38 cellular contexts compared by ENCODE assay signal in the genomic region with DNA sequence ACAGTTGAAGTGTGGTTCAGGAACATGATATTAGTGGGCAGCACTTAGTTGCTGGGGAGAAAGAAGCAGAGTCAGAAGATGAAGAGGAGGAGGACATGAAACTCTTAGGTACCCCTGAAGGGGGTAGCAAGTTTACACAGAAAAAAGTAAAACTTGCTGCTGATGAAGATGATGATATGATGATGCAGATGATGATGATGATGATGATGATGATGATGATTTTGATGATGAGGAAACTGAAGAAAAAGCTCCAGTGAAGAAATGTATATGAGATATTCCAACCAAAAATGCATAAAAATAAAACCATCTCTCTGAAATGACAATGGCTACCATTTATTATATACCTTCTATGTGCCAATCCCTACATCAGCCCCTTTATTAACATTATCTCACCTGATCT. TPM values are rescaled to one million over a fixed set of nuclear protein-coding genes. Genes with fewer than 3 reads are reported as not detected.
"Had no signal": no experiment of that assay in that cellular context is flagged by ENCODE, and none has a peak within 500 bp of the region (broad histone marks: within the 10 kb centered on the region; RNA-seq: fewer than 3 reads in every experiment).

No MANE protein-coding gene starts in this region.

- H3K4me1 ChIP-seq: adrenal gland, ascending aorta, body of pancreas, breast epithelium had no signal

- H3K4me3 ChIP-seq: adrenal gland, ascending aorta, body of pancreas, breast epithelium, cardiac muscle cell had no signal

- ATAC-seq: activated naive CD4-positive, alpha-beta T cell treated with anti-CD3 and anti-CD28 coated beads, Interleukin-2, amount 50 U/mL, for 72 hours; activated naive CD8-positive, alpha-beta T cell treated with anti-CD3 and anti-CD28 coated beads, Interleukin-2, amount 50 U/mL, for 24 hours; activated T-cell treated with anti-CD3 and anti-CD28 coated beads, Interleukin-2, amount 50 U/mL, for 4 hours; activated T-cell treated with anti-CD3 and anti-CD28 coated beads, Interleukin-2, amount 50 U/mL, for 72 hours; activated T-helper 17 cell treated with anti-CD3 and anti-CD28 coated beads, Interleukin-2, amount 50 U/mL, for 72 hours; body of pancreas had no signal

- H3K27ac ChIP-seq: adrenal gland, ascending aorta, body of pancreas, brain microvascular endothelial cell, breast epithelium, cardiac muscle cell had no signal

- H3K27me3 ChIP-seq: adrenal gland, ascending aorta, body of pancreas, brain microvascular endothelial cell, breast epithelium, cardiac muscle cell had no signal

- DNase-seq: activated effector memory CD4-positive, alpha-beta T cell treated with anti-CD3 and anti-CD28 coated beads, Interleukin-2, amount 50 U/mL, for 16 hours; activated effector memory CD4-positive, alpha-beta T cell treated with Interleukin-2 at 50 U/mL for 16 hours; activated gamma-delta T cell; activated gamma-delta T cell treated with Interleukin-2 at 50 U/mL for 16 hours; activated naive CD4-positive, alpha-beta T cell; activated naive CD4-positive, alpha-beta T cell treated with anti-CD3 and anti-CD28 coated beads for 36 hours; activated naive CD4-positive, alpha-beta T cell treated with anti-CD3 and anti-CD28 coated beads, Interleukin-2, amount 10 ng/mL, durations not matched to agents 7 days and 5 days; activated naive CD4-positive, alpha-beta T cell treated with anti-CD3 and anti-CD28 coated beads, Interleukin-2, amount 50 U/mL, for 16 hours; activated naive CD4-positive, alpha-beta T cell treated with Interleukin-2 at 50 U/mL for 16 hours; activated naive CD8-positive, alpha-beta T cell treated with anti-CD3 and anti-CD28 coated beads for 36 hours; activated naive CD8-positive, alpha-beta T cell treated with anti-CD3 and anti-CD28 coated beads, Interleukin-2, amount 10 ng/mL, durations not matched to agents 7 days and 5 days; activated naive CD8-positive, alpha-beta T cell treated with anti-CD3 and anti-CD28 coated beads, Interleukin-2, amount 50 U/mL, for 24 hours; activated T-cell treated with anti-CD3 and anti-CD28 coated beads, Interleukin-2, amount 50 U/mL, for 24 hours; activated T-cell treated with anti-CD3 and anti-CD28 coated beads, Interleukin-2, amount 50 U/mL, for 4 hours; activated T-cell treated with anti-CD3 and anti-CD28 coated beads, Interleukin-2, amount 50 U/mL, for 48 hours; activated T-cell treated with anti-CD3 and anti-CD28 coated beads, Interleukin-2, amount 50 U/mL, for 72 hours; adrenal gland; amniotic stem cell; amygdala; anterior cingulate cortex; aorta; body of pancreas; brain microvascular endothelial cell; caudate nucleus; central memory CD4-positive, alpha-beta T cell; cerebellar nuclear complex had no signal

- FAIRE-seq: astrocyte, bronchial epithelial cell had no signal

- H3K9me3 ChIP-seq: adrenal gland, ascending aorta, body of pancreas had no signal

- H3K36me3 ChIP-seq: adrenal gland, ascending aorta, brain microvascular endothelial cell, breast epithelium, cardiac muscle cell had no signal

RNA-seq across cellular contexts. Expression of a gene that starts 39.9 kb away (rescaled TPM):
- total RNA-seq: activated naive CD4-positive, alpha-beta T cell treated with anti-CD3 and anti-CD28 coated beads for 36 hours; activated naive CD4-positive, alpha-beta T cell treated with anti-CD3 and anti-CD28 coated beads, Interleukin-2, amount 50 U/mL, for 72 hours; activated naive CD8-positive, alpha-beta T cell treated with anti-CD3 and anti-CD28 coated beads for 36 hours; activated naive CD8-positive, alpha-beta T cell treated with anti-CD3 and anti-CD28 coated beads, Interleukin-2, amount 10 ng/mL, durations not matched to agents 7 days and 5 days; activated T-cell treated with anti-CD3 and anti-CD28 coated beads, Interleukin-2, amount 50 U/mL, for 4 hours; activated T-cell treated with anti-CD3 and anti-CD28 coated beads, Interleukin-2, amount 50 U/mL, for 72 hours; activated T-helper 1 cell treated with anti-CD3 and anti-CD28 coated beads, Interleukin-12 subunit alpha, Interleukin-12 subunit beta, Interleukin-2, Interleukin-4 antibody, amounts not matched to agents 30 ng/mL and 10 ng/mL and 1 ng/mL, durations not matched to agents 14 hours and 24 hours and 36 hours; activated T-helper 17 cell treated with anti-CD3 and anti-CD28 coated beads, Interleukin-2, amount 50 U/mL, for 72 hours; activated T-helper 2 cell treated with anti-CD3 and anti-CD28 coated beads, Interferon-gamma antibody, Interleukin-2, Interleukin-4, amounts not matched to agents 10 μg/mL and 5 μg/mL and 100 μg/mL, durations not matched to agents 14 hours and 24 hours and 36 hours; adrenal gland; aorta; ascending aorta; body of pancreas; breast epithelium; bronchial epithelial cell; cardiac muscle cell; cardiac septum; chondrocyte had no signal
- polyA plus RNA-seq: adipose tissue, adrenal gland, aorta, cardiac muscle cell had no signal
